ENCODE assay signal across 9 cellular contexts in the genomic region with DNA sequence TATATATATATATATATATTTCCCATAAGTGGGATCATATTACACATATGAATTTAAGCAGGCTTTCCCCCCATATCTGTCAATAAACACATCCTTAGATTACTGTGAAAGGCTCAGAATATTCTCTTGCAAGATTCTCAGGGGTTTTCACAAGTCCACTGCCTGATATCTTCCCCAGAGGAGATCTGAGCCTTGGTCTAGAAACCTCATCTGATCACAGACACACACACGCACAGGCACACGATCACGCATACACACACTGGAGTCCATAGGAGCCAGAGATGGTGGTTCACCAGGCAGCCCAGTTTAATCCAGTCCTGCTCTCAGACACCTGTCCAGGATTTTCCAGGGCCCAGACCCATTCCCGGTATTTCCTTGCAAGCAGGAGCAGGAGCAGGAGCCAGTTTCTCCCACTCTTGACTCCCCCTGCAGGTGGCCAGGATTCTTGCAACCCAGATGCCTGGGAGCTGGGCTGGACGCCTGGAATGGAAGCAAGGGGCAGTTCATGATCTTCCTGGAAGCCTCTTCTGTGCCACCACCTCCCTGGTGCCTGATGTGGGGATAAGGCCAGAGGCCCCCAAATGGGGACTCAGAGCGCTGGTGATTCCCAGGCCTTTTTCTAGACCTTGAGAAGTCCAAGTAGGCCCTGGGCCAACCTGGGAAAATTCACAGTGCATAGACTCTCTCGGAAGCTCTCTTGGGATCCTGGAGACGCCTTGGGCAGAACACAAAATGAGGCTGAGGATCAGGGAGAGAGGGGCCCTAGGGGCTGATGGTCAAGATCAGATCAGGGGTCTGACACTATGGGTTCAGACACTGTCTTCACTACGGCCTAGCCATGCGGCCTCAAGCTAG. TPM values are rescaled to one million over a fixed set of nuclear protein-coding genes. Genes with fewer than 3 reads are reported as not detected.
DNase-seq lines count a peak whose midpoint lies in the region; ATAC-seq, FAIRE-seq and TF ChIP-seq lines count a peak whose summit lies in the region.
"Had no signal": no experiment of that assay in that cellular context is flagged by ENCODE, and none has a peak within 500 bp of the region (broad histone marks: within the 10 kb centered on the region; RNA-seq: fewer than 3 reads in every experiment).

No MANE protein-coding gene starts in this region.

- TF ChIP-seq CTCF in brain (conservative IDR thresholded peaks at IDR 0.05) = peak; percentile 70 to 81
- peak in 2 of 3 experiments; percentile 93 to 94 for TF ChIP-seq CTCF in keratinocyte (optimal IDR thresholded peaks at IDR 0.05 in 1 of 3, IDR thresholded peaks at IDR 0.05 in 1 of 3, conservative IDR thresholded peaks at IDR 0.05 in 1 of 3; ENCODE audit: extremely low read depth in 1 of 3, insufficient read depth in 2 of 3, low read length in 3 of 3)

- H3K4me1 ChIP-seq in HAP-1 = no peaks in the 10 kb centered on the region
- peaks cover 51% of the 10 kb centered on the region for H3K4me1 ChIP-seq in keratinocyte (ENCODE audit: control insufficient read depth, extremely low read depth, insufficient read depth, low read length)

- dilution Hi-C loops in keratinocyte (cut with MboI; ENCODE audit: extremely low pct_ligation_motif_present, low sequenced_read_pairs) = no loop called here

- no peaks in the 10 kb centered on the region for H4K20me1 ChIP-seq in keratinocyte (ENCODE audit: control insufficient read depth, extremely low read depth, insufficient read depth, low read length)

- no peaks in the 10 kb centered on the region for H3K36me3 ChIP-seq in HAP-1 (replicated peaks)
- H3K36me3 ChIP-seq in keratinocyte (ENCODE audit: control insufficient read depth in 2 of 2, extremely low read depth in 1 of 2, insufficient read depth in 2 of 2, low read length in 2 of 2) = no peaks in the 10 kb centered on the region

- H2AFZ ChIP-seq in keratinocyte (ENCODE audit: control insufficient read depth, low read length) = no peak overlapping the region

- peak overlapping the region; percentile 25 for H3K27ac ChIP-seq in keratinocyte (ENCODE audit: control insufficient read depth, insufficient read depth, low read length)

- H3K9me3 ChIP-seq in HAP-1 (no peaks in the 10 kb centered on the region), keratinocyte (ENCODE audit: control insufficient read depth, low read depth, low read length) (no peaks in the 10 kb centered on the region)

- no peak overlapping the region for H3K9ac ChIP-seq in keratinocyte (ENCODE audit: control insufficient read depth, extremely low read depth, insufficient read depth, low read length)

- DNase-seq in COLO668 (lab: John Stamatoyannopoulos, UW; ENCODE audit: unreplicated experiment) (peak; percentile 54), HAP-1 (ENCODE audit: low spot score in 2 of 2) (peak; percentile 67 to 86), NCI-H748 treated with DMSO at 0.1 percent for 48 hours (lab: John Stamatoyannopoulos, UW) (peak; percentile 30), keratinocyte (ENCODE audit: low read depth, low spot score) (no peak)
- no peak for DNase-seq in stimulated activated naive B cell treated with anti-CD40 and anti-IgM and Interleukin-4, amounts not matched to agents 10 μg/mL and 1 μg/mL and 100 μg/mL, for 72 hours

- no peaks in the 10 kb centered on the region for H3K9me3 Mint-ChIP-seq in brain
- no peaks in the 10 kb centered on the region for H3K9me3 Mint-ChIP-seq in stimulated activated naive B cell treated with anti-CD40 and anti-IgM and Interleukin-4, amounts not matched to agents 10 μg/mL and 1 μg/mL and 100 μg/mL, for 72 hours
- H3K9me3 Mint-ChIP-seq: naive thymus-derived CD4-positive, alpha-beta T cell had no signal

- peak; percentile 36 to 63 for ATAC-seq in stimulated activated naive B cell treated with anti-CD40 and anti-IgM and Interleukin-4, amounts not matched to agents 10 μg/mL and 1 μg/mL and 100 μg/mL, for 72 hours (replicated peaks)
- no peak for ATAC-seq in GM21360 (IDR thresholded peaks at IDR 0.05; ENCODE audit: unreplicated experiment)
- ATAC-seq in HG02763 (IDR thresholded peaks at IDR 0.05; ENCODE audit: unreplicated experiment) = no peak
- ATAC-seq: naive thymus-derived CD4-positive, alpha-beta T cell had no signal

- H3K79me2 ChIP-seq in keratinocyte (ENCODE audit: control insufficient read depth, insufficient read depth, low read length) = no peaks in the 10 kb centered on the region

- peak overlapping the region in 1 of 5 experiments; percentile 57 for H3K4me3 Mint-ChIP-seq in brain
- H3K4me3 Mint-ChIP-seq in stimulated activated naive B cell treated with anti-CD40 and anti-IgM and Interleukin-4, amounts not matched to agents 10 μg/mL and 1 μg/mL and 100 μg/mL, for 72 hours = no peak overlapping the region

- H3K27me3 Mint-ChIP-seq in brain = peaks cover 9% of the 10 kb centered on the region
- H3K27me3 Mint-ChIP-seq in stimulated activated naive B cell treated with anti-CD40 and anti-IgM and Interleukin-4, amounts not matched to agents 10 μg/mL and 1 μg/mL and 100 μg/mL, for 72 hours = peaks cover 12 to 16% of the 10 kb centered on the region in 2 donors
- H3K27me3 Mint-ChIP-seq: naive thymus-derived CD4-positive, alpha-beta T cell had no signal

- H3K36me3 Mint-ChIP-seq in brain = no peaks in the 10 kb centered on the region
- H3K36me3 Mint-ChIP-seq in stimulated activated naive B cell treated with anti-CD40 and anti-IgM and Interleukin-4, amounts not matched to agents 10 μg/mL and 1 μg/mL and 100 μg/mL, for 72 hours = no peaks in the 10 kb centered on the region
- H3K36me3 Mint-ChIP-seq: naive thymus-derived CD4-positive, alpha-beta T cell had no signal

- no peak overlapping the region for H3K4me2 ChIP-seq in keratinocyte (ENCODE audit: control insufficient read depth, extremely low read depth, insufficient read depth, low read depth, low read length)

- in situ Hi-C loops in HAP-1 (cut with MboI; ENCODE audit: low sequenced_read_pairs) = loop anchor here (5.0 kb wide), 1 partner anchor 283 kb away; no protein-coding TSS in a partner anchor

- H3K27ac Mint-ChIP-seq in brain = peak overlapping the region in 1 of 5 experiments; percentile 52
- peak overlapping the region; percentile 51 for H3K27ac Mint-ChIP-seq in stimulated activated naive B cell treated with anti-CD40 and anti-IgM and Interleukin-4, amounts not matched to agents 10 μg/mL and 1 μg/mL and 100 μg/mL, for 72 hours

- peaks cover 4% of the 10 kb centered on the region for H3K4me1 Mint-ChIP-seq in brain
- H3K4me1 Mint-ChIP-seq in stimulated activated naive B cell treated with anti-CD40 and anti-IgM and Interleukin-4, amounts not matched to agents 10 μg/mL and 1 μg/mL and 100 μg/mL, for 72 hours = peaks cover 13 to 18% of the 10 kb centered on the region in 2 donors

- no peaks in the 10 kb centered on the region for H3K9me1 ChIP-seq in keratinocyte (ENCODE audit: control insufficient read depth, extremely low read depth, insufficient read depth, low read length)

- FAIRE-seq in keratinocyte (lab: Jason Lieb, UNC) = peak; percentile 78

- H3K4me3 ChIP-seq in HAP-1 (no peak overlapping the region), keratinocyte (ENCODE audit: control insufficient read depth in 2 of 3, extremely low read depth in 1 of 3, insufficient read depth in 2 of 3, low read depth in 1 of 3, low read length in 3 of 3) (no peak overlapping the region)

- H3K27me3 ChIP-seq in HAP-1 (ENCODE audit: low read depth) (no peaks in the 10 kb centered on the region), keratinocyte (ENCODE audit: control insufficient read depth, extremely low read depth, insufficient read depth, low read length) (no peaks in the 10 kb centered on the region)

RNA-seq across cellular contexts. Expression of gene KRT78, which starts 16.5 kb away (rescaled TPM):
- polyA plus RNA-seq in brain (ENCODE audit: insufficient read depth, low read depth, low replicate concordance) = not detected
- 0.49 to 1.7 TPM (median 0.96 TPM) in 3 replicates for polyA plus RNA-seq in keratinocyte
- 39.4 TPM for polyA plus RNA-seq in keratinocyte (2011; ENCODE audit: low read depth)
- 0.87 and 0.90 TPM in 2 replicates for polyA plus RNA-seq in keratinocyte (2011; cell fraction: cytosol; rRNA removed)
- 1.4 and 2.9 TPM in 2 replicates for polyA plus RNA-seq in keratinocyte (2011; cell fraction: nucleus; rRNA removed)
- polyA plus RNA-seq in keratinocyte (2012; ENCODE audit: low replicate concordance) = 0.80 and 78.3 TPM in 2 replicates
- polyA minus RNA-seq in keratinocyte = 0.66 to 4.6 TPM (median 0.77 TPM) in 3 replicates
- polyA minus RNA-seq in keratinocyte (2011; cell fraction: cytosol; rRNA and poly(A)+ RNA removed) = not detected
- 1.5 and 3.5 TPM in 2 replicates for polyA minus RNA-seq in keratinocyte (2011; cell fraction: nucleus; rRNA and poly(A)+ RNA removed)
- polyA plus RNA-seq: naive thymus-derived CD4-positive, alpha-beta T cell had no signal

RNA-seq across cellular contexts. Expression of gene KRT79, which starts 31.2 kb away (rescaled TPM):
- not detected for polyA plus RNA-seq in brain (ENCODE audit: insufficient read depth, low read depth, low replicate concordance)
- 0.09 to 0.22 TPM (median 0.12 TPM) in 3 replicates for polyA plus RNA-seq in keratinocyte
- 4.6 TPM for polyA plus RNA-seq in keratinocyte (2011; ENCODE audit: low read depth)
- polyA plus RNA-seq in keratinocyte (2011; cell fraction: cytosol; rRNA removed) = 0.07 and 0.12 TPM in 2 replicates
- polyA plus RNA-seq in keratinocyte (2011; cell fraction: nucleus; rRNA removed) = 1.0 TPM in 2 replicates
- polyA plus RNA-seq in keratinocyte (2012; ENCODE audit: low replicate concordance) = 0.10 and 4.8 TPM in 2 replicates
- 0.20 to 0.29 TPM in 2 of 3 replicates, not detected in the other for polyA minus RNA-seq in keratinocyte
- not detected for polyA minus RNA-seq in keratinocyte (2011; cell fraction: cytosol; rRNA and poly(A)+ RNA removed)
- polyA minus RNA-seq in keratinocyte (2011; cell fraction: nucleus; rRNA and poly(A)+ RNA removed) = 0.63 TPM in 1 of 2 replicates, not detected in the other
- polyA plus RNA-seq: naive thymus-derived CD4-positive, alpha-beta T cell had no signal

RNA-seq across cellular contexts. Expression of gene KRT8, which starts 39.6 kb away (rescaled TPM):
- polyA plus RNA-seq in brain (ENCODE audit: insufficient read depth, low read depth, low replicate concordance) (582 TPM), keratinocyte (151 to 286 TPM (median 160 TPM) in 3 replicates)
- 51.4 TPM for polyA plus RNA-seq in keratinocyte (2011; ENCODE audit: low read depth)
- polyA plus RNA-seq in keratinocyte (2011; cell fraction: cytosol; rRNA removed) = 114 and 155 TPM in 2 replicates
- 76.6 and 90.5 TPM in 2 replicates for polyA plus RNA-seq in keratinocyte (2011; cell fraction: nucleus; rRNA removed)
- 22.4 and 298 TPM in 2 replicates for polyA plus RNA-seq in keratinocyte (2012; ENCODE audit: low replicate concordance)
- polyA minus RNA-seq in keratinocyte = 144 to 245 TPM (median 179 TPM) in 3 replicates
- polyA minus RNA-seq in keratinocyte (2011; cell fraction: cytosol; rRNA and poly(A)+ RNA removed) = 273 TPM
- 68.3 and 75.2 TPM in 2 replicates for polyA minus RNA-seq in keratinocyte (2011; cell fraction: nucleus; rRNA and poly(A)+ RNA removed)

RNA-seq across cellular contexts. Expression of gene KRT4, which starts 51.4 kb away (rescaled TPM):
- polyA plus RNA-seq in brain (ENCODE audit: insufficient read depth, low read depth, low replicate concordance) = not detected
- 1.9 to 3.4 TPM (median 2.0 TPM) in 3 replicates for polyA plus RNA-seq in keratinocyte
- 4.7 TPM for polyA plus RNA-seq in keratinocyte (2011; ENCODE audit: low read depth)
- polyA plus RNA-seq in keratinocyte (2011; cell fraction: cytosol; rRNA removed) = 1.9 and 2.8 TPM in 2 replicates
- polyA plus RNA-seq in keratinocyte (2011; cell fraction: nucleus; rRNA removed) = 3.7 and 6.5 TPM in 2 replicates
- polyA plus RNA-seq in keratinocyte (2012; ENCODE audit: low replicate concordance) = 1.6 and 2.6 TPM in 2 replicates
- polyA minus RNA-seq in keratinocyte = 0.43 to 3.5 TPM (median 3.0 TPM) in 3 replicates
- polyA minus RNA-seq in keratinocyte (2011; cell fraction: cytosol; rRNA and poly(A)+ RNA removed) = 0.77 TPM
- polyA minus RNA-seq in keratinocyte (2011; cell fraction: nucleus; rRNA and poly(A)+ RNA removed) = 3.3 and 4.4 TPM in 2 replicates
- polyA plus RNA-seq: naive thymus-derived CD4-positive, alpha-beta T cell had no signal

Comparison
In these comparisons a context has a peak if more than half of its experiments do, and no peak if none do; other contexts are left out.
1. DNase-seq: peak in COLO668 (single experiment), HAP-1 (2 of 2) and NCI-H748 treated with DMSO at 0.1 percent for 48 hours (single experiment); none in keratinocyte (single experiment) and stimulated activated naive B cell treated with anti-CD40 and anti-IgM and Interleukin-4, amounts not matched to agents 10 μg/mL and 1 μg/mL and 100 μg/mL, for 72 hours (single experiment).
2. ATAC-seq: peak in stimulated activated naive B cell treated with anti-CD40 and anti-IgM and Interleukin-4, amounts not matched to agents 10 μg/mL and 1 μg/mL and 100 μg/mL, for 72 hours (2 of 2); none in GM21360 (single experiment) and HG02763 (single experiment).